In the genomic region with DNA sequence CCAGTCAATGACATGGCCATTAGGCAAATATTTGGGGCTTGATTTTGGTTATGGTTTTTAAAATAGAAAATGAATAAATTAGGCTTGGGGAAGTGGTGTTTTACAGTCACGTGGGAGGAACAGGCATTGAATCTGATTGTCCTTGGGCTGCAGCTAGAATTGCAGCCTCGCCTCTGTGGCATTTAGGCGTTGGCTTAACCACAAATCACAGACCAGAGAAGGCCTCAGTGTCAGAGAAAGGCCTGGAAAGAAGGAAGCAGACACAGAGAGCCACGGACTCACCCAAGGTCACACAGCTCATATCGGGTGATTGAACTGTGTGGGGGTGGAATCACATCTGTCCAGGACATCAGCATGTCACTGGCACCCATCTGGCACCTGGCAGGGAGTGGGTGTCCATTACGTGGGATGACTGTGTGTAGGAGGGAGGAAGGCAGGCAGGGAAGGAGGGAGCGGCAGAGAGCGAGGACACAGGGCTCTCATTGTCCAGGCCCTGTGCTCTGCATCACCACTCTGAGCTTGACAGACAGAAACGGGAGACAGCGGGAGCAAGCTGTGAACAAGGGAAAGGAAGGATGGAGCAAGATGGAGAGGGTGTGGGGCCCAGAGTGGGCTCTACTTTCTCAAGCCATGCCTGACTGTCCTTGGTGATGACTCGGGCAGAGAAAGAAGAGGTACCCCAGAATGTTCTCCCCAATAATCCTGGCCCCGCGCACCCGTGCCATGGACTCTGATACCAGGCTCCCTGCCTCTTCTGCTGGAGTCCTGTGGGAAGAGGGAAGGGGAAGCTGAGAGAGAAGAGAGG, we compare ENCODE assay signal across 9 cellular contexts.
DNase-seq lines count a peak whose midpoint lies in the region; ATAC-seq and TF ChIP-seq lines count a peak whose summit lies in the region.
"Had no signal": no experiment of that assay in that cellular context is flagged by ENCODE, and none has a peak within 500 bp of the region (broad histone marks: within the 10 kb centered on the region; RNA-seq: fewer than 3 reads in every experiment).

No MANE protein-coding gene starts in this region.

- TF ChIP-seq CTCF in Calu3 (IDR thresholded peaks at IDR 0.05; ENCODE audit: unreplicated experiment) = no peak

- H3K4me3 ChIP-seq in ectodermal cell (ENCODE audit: insufficient read depth, low read depth, low read length) = no peak overlapping the region
- no peak overlapping the region for H3K4me3 ChIP-seq in naive thymus-derived CD4-positive, alpha-beta T cell (ENCODE audit: low read length)

- peak; percentile 78 for ATAC-seq in naive thymus-derived CD4-positive, alpha-beta T cell
- ATAC-seq in GM19324 (IDR thresholded peaks at IDR 0.05; ENCODE audit: low FRiP score, unreplicated experiment) = no peak
- no peak for ATAC-seq in HG02623 (IDR thresholded peaks at IDR 0.05; ENCODE audit: unreplicated experiment)
- no peak for ATAC-seq in HG02642 (IDR thresholded peaks at IDR 0.05; ENCODE audit: poor library complexity, unreplicated experiment)

- peaks cover 49% of the 10 kb centered on the region for H3K27me3 Mint-ChIP-seq in Calu3 (ENCODE audit: unreplicated experiment)
- peaks cover 8 to 10% (median 9%) of the 10 kb centered on the region in 5 donors for H3K27me3 Mint-ChIP-seq in naive thymus-derived CD4-positive, alpha-beta T cell
- peaks cover 6% of the 10 kb centered on the region for H3K27me3 Mint-ChIP-seq in activated naive CD4-positive, alpha-beta T cell treated with anti-CD3 and anti-CD28 coated beads for 36 hours (ENCODE audit: low read depth)

- intact Hi-C loops in Calu3 (cut with micrococcal nuclease; ENCODE audit: unreplicated experiment) = no loop called here
- intact Hi-C loops in naive thymus-derived CD4-positive, alpha-beta T cell (cut with micrococcal nuclease) = no loop called here
- intact Hi-C loops in activated naive CD4-positive, alpha-beta T cell treated with anti-CD3 and anti-CD28 coated beads for 36 hours (cut with micrococcal nuclease) = no loop called here

- H3K27ac ChIP-seq in ectodermal cell (ENCODE audit: insufficient read depth, low read depth, low read length, poor library complexity, severe bottlenecking) = peak overlapping the region; percentile 63
- H3K27ac ChIP-seq in naive thymus-derived CD4-positive, alpha-beta T cell (ENCODE audit: low read depth, low read length) = no peak overlapping the region
- H3K27ac ChIP-seq: parathyroid adenoma had no signal

- no TSS peak for BruUV-seq in Calu3 (replicated peaks; lab: Mats Ljungman, UMichigan)

- no peaks in the 10 kb centered on the region for H3K36me3 Mint-ChIP-seq in Calu3 (ENCODE audit: insufficient read depth, unreplicated experiment)
- no peaks in the 10 kb centered on the region for H3K36me3 Mint-ChIP-seq in naive thymus-derived CD4-positive, alpha-beta T cell
- no peaks in the 10 kb centered on the region for H3K36me3 Mint-ChIP-seq in activated naive CD4-positive, alpha-beta T cell treated with anti-CD3 and anti-CD28 coated beads for 36 hours (ENCODE audit: low read depth)

- H3K9me3 ChIP-seq in ectodermal cell (ENCODE audit: control insufficient read depth, low read length) = no peaks in the 10 kb centered on the region
- H3K9me3 ChIP-seq in naive thymus-derived CD4-positive, alpha-beta T cell (ENCODE audit: control insufficient read depth in 2 of 3, low read length in 3 of 3) = no peaks in the 10 kb centered on the region

- peak overlapping the region; percentile 3 for H3K27ac Mint-ChIP-seq in Calu3 (ENCODE audit: unreplicated experiment)
- peak overlapping the region in 1 of 9 donors; percentile 14 for H3K27ac Mint-ChIP-seq in naive thymus-derived CD4-positive, alpha-beta T cell
- no peak overlapping the region for H3K27ac Mint-ChIP-seq in activated naive CD4-positive, alpha-beta T cell treated with anti-CD3 and anti-CD28 coated beads for 36 hours

- POLR2A ChIA-PET in naive thymus-derived CD4-positive, alpha-beta T cell (lab: Charles Lee) = no interaction called here

- WGBS in ectodermal cell, 2 experiments = 44 to 45% methylated on average over 14 of the region's 14 CpGs

- CTCF ChIA-PET in Calu3 (lab: Charles Lee) = interaction anchor here (0.6 to 1.7 kb wide), 4 partner anchors 10 to 189 kb away, joined by 3 to 11 read pairs (median 4); no protein-coding TSS in a partner anchor
- CTCF ChIA-PET in naive thymus-derived CD4-positive, alpha-beta T cell (lab: Charles Lee) = no interaction called here
- CTCF ChIA-PET in activated naive CD4-positive, alpha-beta T cell treated with anti-CD3 and anti-CD28 coated beads for 36 hours (lab: Charles Lee) = interaction anchor here (1.3 kb wide), 1 partner anchor 234 kb away, joined by 4 read pairs; no protein-coding TSS in a partner anchor

- no peaks in the 10 kb centered on the region for H3K9me3 Mint-ChIP-seq in Calu3 (ENCODE audit: low read depth, unreplicated experiment)
- peaks cover 0 to 2% (median 0%) of the 10 kb centered on the region in 11 donors for H3K9me3 Mint-ChIP-seq in naive thymus-derived CD4-positive, alpha-beta T cell
- no peaks in the 10 kb centered on the region for H3K9me3 Mint-ChIP-seq in activated naive CD4-positive, alpha-beta T cell treated with anti-CD3 and anti-CD28 coated beads for 36 hours

- H3K4me3 Mint-ChIP-seq in Calu3 (ENCODE audit: low read depth, unreplicated experiment) = peak overlapping the region; percentile 1
- H3K4me3 Mint-ChIP-seq in naive thymus-derived CD4-positive, alpha-beta T cell = no peak overlapping the region
- H3K4me3 Mint-ChIP-seq in activated naive CD4-positive, alpha-beta T cell treated with anti-CD3 and anti-CD28 coated beads for 36 hours = no peak overlapping the region

- peaks cover 28% of the 10 kb centered on the region for H3K4me1 ChIP-seq in ectodermal cell (ENCODE audit: control insufficient read depth, insufficient read depth, low read length)
- H3K4me1 ChIP-seq in naive thymus-derived CD4-positive, alpha-beta T cell (ENCODE audit: control insufficient read depth in 2 of 2, insufficient read depth in 2 of 2, low read length in 2 of 2) = no peaks in the 10 kb centered on the region

- peaks cover 22% of the 10 kb centered on the region for H3K4me1 Mint-ChIP-seq in Calu3 (ENCODE audit: low read depth, unreplicated experiment)
- H3K4me1 Mint-ChIP-seq in naive thymus-derived CD4-positive, alpha-beta T cell = no peaks in the 10 kb centered on the region
- no peaks in the 10 kb centered on the region for H3K4me1 Mint-ChIP-seq in activated naive CD4-positive, alpha-beta T cell treated with anti-CD3 and anti-CD28 coated beads for 36 hours (ENCODE audit: low read depth)

- no peaks in the 10 kb centered on the region for H3K27me3 ChIP-seq in ectodermal cell (ENCODE audit: control insufficient read depth, insufficient read depth, low read length, poor library complexity, severe bottlenecking)
- H3K27me3 ChIP-seq in naive thymus-derived CD4-positive, alpha-beta T cell (ENCODE audit: control insufficient read depth in 2 of 2, insufficient read depth in 2 of 2, low read length in 2 of 2) = no peaks in the 10 kb centered on the region

- H3K36me3 ChIP-seq in ectodermal cell (ENCODE audit: control insufficient read depth, insufficient read depth, low read length) = no peaks in the 10 kb centered on the region
- H3K36me3 ChIP-seq in naive thymus-derived CD4-positive, alpha-beta T cell (ENCODE audit: control insufficient read depth in 2 of 3, insufficient read depth in 3 of 3, low read length in 3 of 3) = no peaks in the 10 kb centered on the region

- DNase-seq in Calu3 = peak; percentile 27
- peak; percentile 16 for DNase-seq in NCI-H2171 (lab: John Stamatoyannopoulos, UW)
- no peak for DNase-seq in naive thymus-derived CD4-positive, alpha-beta T cell
- DNase-seq in activated naive CD4-positive, alpha-beta T cell treated with anti-CD3 and anti-CD28 coated beads for 36 hours = no peak

Comparison
In these comparisons a context has a peak if more than half of its experiments do, and no peak if none do; other contexts are left out.
1. DNase-seq: peak in Calu3 (single experiment) and NCI-H2171 (single experiment); none in naive thymus-derived CD4-positive, alpha-beta T cell (0 of 9) and activated naive CD4-positive, alpha-beta T cell treated with anti-CD3 and anti-CD28 coated beads for 36 hours (single experiment).